ENCODE assay signal across 7 cellular contexts in genomic region chrX:65528705-65529340, GRCh38.
DNase-seq lines count a peak whose midpoint lies in the region; ATAC-seq and TF ChIP-seq lines count a peak whose summit lies in the region.

No MANE protein-coding gene starts in this region.

- POLR2A ChIA-PET in GM10248 (lab: Yijun Ruan, JAX) = no interaction called here

- H3K4me3 ChIP-seq in retinal pigment epithelial cell (ENCODE audit: low read length) = no peak overlapping the region

- ATAC-seq in HG03469 (IDR thresholded peaks at IDR 0.05; ENCODE audit: unreplicated experiment) = no peak

- CTCF ChIA-PET in GM10248 (lab: Yijun Ruan, JAX) = interaction anchor here (0.7 to 2.9 kb wide), 15 partner anchors 9 to 1436 kb away, joined by 3 to 19 read pairs (median 4); no protein-coding TSS in a partner anchor

- DNase-seq in GM10248 (ENCODE audit: extremely low spot score) (peak; percentile 67), HCEC 1CT (peak; percentile 28), NOMO-1 treated with DMSO at 0.1 percent for 48 hours (lab: John Stamatoyannopoulos, UW; ENCODE audit: unreplicated experiment) (peak; percentile 21), germinal center (ENCODE audit: low spot score) (peak; percentile 64), retinal pigment epithelial cell (ENCODE audit: low read depth) (no peak)
- peak; percentile 73 to 77 for DNase-seq in activated T-cell treated with anti-CD3 and anti-CD28 coated beads, Interleukin-2, amount 50 U/mL, for 48 hours

- TF ChIP-seq CTCF in GM10248 (IDR thresholded peaks at IDR 0.05; ENCODE audit: control extremely low read depth, extremely low read depth, low read depth, missing control alignments) = peak; percentile 81
- TF ChIP-seq CTCF in retinal pigment epithelial cell (conservative IDR thresholded peaks at IDR 0.05; ENCODE audit: low read depth, low read length) = peak; percentile 100
